ENCODE assay signal across 19 cellular contexts in the genomic region with DNA sequence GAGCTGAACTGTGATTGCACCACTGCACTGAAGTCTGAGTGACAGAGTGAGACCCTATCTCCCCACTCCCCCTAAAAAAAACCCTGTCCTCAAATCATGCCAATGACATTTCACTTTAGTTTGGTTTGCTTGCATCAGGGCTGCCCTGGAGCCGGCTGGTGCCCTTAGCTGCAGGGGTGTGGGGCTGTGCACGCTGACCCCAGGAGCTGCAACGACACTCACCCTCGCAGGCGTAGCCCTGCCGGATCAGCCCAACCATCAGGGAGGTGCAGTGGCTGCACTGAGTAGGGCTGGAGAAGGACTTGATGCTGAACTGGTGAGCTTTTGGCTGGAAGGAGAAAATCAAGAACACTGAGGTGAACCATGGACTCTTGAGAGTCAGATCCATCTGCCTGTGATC. TPM values are rescaled to one million over a fixed set of nuclear protein-coding genes. Genes with fewer than 3 reads are reported as not detected.
A peak's percentile ranks its signal among the peaks of the same experiment; 100 is the strongest.
DNase-seq lines count a peak whose midpoint lies in the region; ATAC-seq, FAIRE-seq and TF ChIP-seq lines count a peak whose summit lies in the region.
"Had no signal": no experiment of that assay in that cellular context is flagged by ENCODE, and none has a peak within 500 bp of the region (broad histone marks: within the 10 kb centered on the region; RNA-seq: fewer than 3 reads in every experiment).

No MANE protein-coding gene starts in this region.

- peak overlapping the region; percentile 51 for H3K27ac Mint-ChIP-seq in stimulated activated naive B cell treated with anti-CD40 and anti-IgM and Interleukin-4, amounts not matched to agents 10 μg/mL and 1 μg/mL and 100 μg/mL, for 72 hours
- no peak overlapping the region for H3K27ac Mint-ChIP-seq in activated CD4-positive, alpha-beta T cell treated with anti-CD3 and anti-CD28 coated beads for 36 hours

- no peak for DNase-seq in bronchial epithelial cell (ENCODE audit: low read depth)
- DNase-seq in kidney, result peak; percentile 40
- DNase-seq in stimulated activated naive B cell treated with anti-CD40 and anti-IgM and Interleukin-4, amounts not matched to agents 10 μg/mL and 1 μg/mL and 100 μg/mL, for 72 hours, result no peak
- no peak for DNase-seq in activated CD4-positive, alpha-beta T cell treated with anti-CD3 and anti-CD28 coated beads for 36 hours
- no peak for DNase-seq in GM10266 (ENCODE audit: extremely low spot score)
- DNase-seq: DMS79, H7, KG1, NCI-H1417 treated with DMSO at 0.1 percent for 48 hours, NCI-H1930, NCI-H526, SW 1271 had no signal

- POLR2A ChIA-PET in HEK293 (lab: Yijun Ruan, JAX), result no interaction called here
- POLR2A ChIA-PET in activated CD4-positive, alpha-beta T cell treated with anti-CD3 and anti-CD28 coated beads for 36 hours (lab: Charles Lee), result no interaction called here

- H3K9ac ChIP-seq in kidney (ENCODE audit: low read length in 2 of 2), result no peak overlapping the region

- H3K4me1 Mint-ChIP-seq in stimulated activated naive B cell treated with anti-CD40 and anti-IgM and Interleukin-4, amounts not matched to agents 10 μg/mL and 1 μg/mL and 100 μg/mL, for 72 hours, result peaks cover 13 to 16% of the 10 kb centered on the region in 2 donors
- peaks cover 13% of the 10 kb centered on the region for H3K4me1 Mint-ChIP-seq in activated CD4-positive, alpha-beta T cell treated with anti-CD3 and anti-CD28 coated beads for 36 hours

- no peak for ATAC-seq in stimulated activated naive B cell treated with anti-CD40 and anti-IgM and Interleukin-4, amounts not matched to agents 10 μg/mL and 1 μg/mL and 100 μg/mL, for 72 hours (replicated peaks)
- ATAC-seq in HG03460 (IDR thresholded peaks at IDR 0.05; ENCODE audit: unreplicated experiment), result no peak
- ATAC-seq in activated CD4-positive, alpha-beta T cell treated with anti-CD3 and anti-CD28 coated beads for 36 hours, result no peak
- ATAC-seq in HG02759 (IDR thresholded peaks at IDR 0.05; ENCODE audit: unreplicated experiment), result no peak
- ATAC-seq: HepG2, Panc1 had no signal

- no peak overlapping the region for H3K4me3 Mint-ChIP-seq in stimulated activated naive B cell treated with anti-CD40 and anti-IgM and Interleukin-4, amounts not matched to agents 10 μg/mL and 1 μg/mL and 100 μg/mL, for 72 hours
- H3K4me3 Mint-ChIP-seq in activated CD4-positive, alpha-beta T cell treated with anti-CD3 and anti-CD28 coated beads for 36 hours, result no peak overlapping the region

- no peaks in the 10 kb centered on the region for H3K9me3 Mint-ChIP-seq in stimulated activated naive B cell treated with anti-CD40 and anti-IgM and Interleukin-4, amounts not matched to agents 10 μg/mL and 1 μg/mL and 100 μg/mL, for 72 hours
- H3K9me3 Mint-ChIP-seq in activated CD4-positive, alpha-beta T cell treated with anti-CD3 and anti-CD28 coated beads for 36 hours (ENCODE audit: low read depth), result no peaks in the 10 kb centered on the region

- H3K36me3 Mint-ChIP-seq in stimulated activated naive B cell treated with anti-CD40 and anti-IgM and Interleukin-4, amounts not matched to agents 10 μg/mL and 1 μg/mL and 100 μg/mL, for 72 hours, result peaks cover 45 to 71% of the 10 kb centered on the region in 2 donors
- peaks cover 3% of the 10 kb centered on the region for H3K36me3 Mint-ChIP-seq in activated CD4-positive, alpha-beta T cell treated with anti-CD3 and anti-CD28 coated beads for 36 hours (ENCODE audit: low read depth)

- H3K4me3 ChIP-seq in HEK293 (ENCODE audit: low read depth, low read length), result no peak overlapping the region
- H3K4me3 ChIP-seq in bronchial epithelial cell (ENCODE audit: low read depth, low read length), result no peak overlapping the region
- no peak overlapping the region for H3K4me3 ChIP-seq in kidney (ENCODE audit: low read length in 2 of 2)

- H3K9me3 ChIP-seq in HEK293 (ENCODE audit: control insufficient read depth, insufficient read depth, low read depth, low read length) (no peaks in the 10 kb centered on the region), kidney (ENCODE audit: control insufficient read depth in 1 of 2, low read length in 2 of 2) (no peaks in the 10 kb centered on the region)

- FAIRE-seq in bronchial epithelial cell (lab: Jason Lieb, UNC), result peak; percentile 68
- no peak for FAIRE-seq in kidney (lab: Jason Lieb, UNC)
- FAIRE-seq: HepG2 had no signal

- H3K27me3 Mint-ChIP-seq in stimulated activated naive B cell treated with anti-CD40 and anti-IgM and Interleukin-4, amounts not matched to agents 10 μg/mL and 1 μg/mL and 100 μg/mL, for 72 hours, result no peaks in the 10 kb centered on the region
- no peaks in the 10 kb centered on the region for H3K27me3 Mint-ChIP-seq in activated CD4-positive, alpha-beta T cell treated with anti-CD3 and anti-CD28 coated beads for 36 hours

- H3K27ac ChIP-seq in HEK293 (ENCODE audit: extremely low read depth, low read depth, low read length) (no peak overlapping the region), kidney (ENCODE audit: low read depth in 2 of 2, low read length in 2 of 2) (no peak overlapping the region)
- H3K27ac ChIP-seq: C4-2B had no signal

- CTCF ChIA-PET in HEK293 (lab: Yijun Ruan, JAX), result no interaction called here
- CTCF ChIA-PET in activated CD4-positive, alpha-beta T cell treated with anti-CD3 and anti-CD28 coated beads for 36 hours (lab: Charles Lee), result interaction anchor here (0.6 kb wide), 1 partner anchor 98 kb away, joined by 3 read pairs; no protein-coding TSS in a partner anchor

- no peaks in the 10 kb centered on the region for H3K27me3 ChIP-seq in bronchial epithelial cell (ENCODE audit: control insufficient read depth, insufficient read depth, low read length)

- H3K36me3 ChIP-seq in HEK293 (ENCODE audit: control insufficient read depth in 2 of 2, insufficient read depth in 1 of 2, low read length in 2 of 2), result peaks cover 16 to 83% of the 10 kb centered on the region in 2 experiments; a peak in 2 of 3 replicates
- peaks cover 54% of the 10 kb centered on the region for H3K36me3 ChIP-seq in bronchial epithelial cell (ENCODE audit: control insufficient read depth, insufficient read depth, low read length)
- H3K36me3 ChIP-seq in kidney (ENCODE audit: control insufficient read depth in 1 of 2, insufficient read depth in 2 of 2, low read length in 2 of 2), result peaks cover 50 to 67% of the 10 kb centered on the region in 2 donors

- intact Hi-C loops in kidney (cut with DNase I), result no loop called here
- intact Hi-C loops in activated CD4-positive, alpha-beta T cell treated with anti-CD3 and anti-CD28 coated beads for 36 hours (cut with DNase I, micrococcal nuclease), result no loop called here

- TF ChIP-seq CTCF in HEK293 (tag by site-specific recombination; IDR thresholded peaks at IDR 0.05) (no peak), bronchial epithelial cell (IDR thresholded peaks at IDR 0.05; ENCODE audit: insufficient read depth, low read length, severe bottlenecking) (no peak), kidney (IDR thresholded peaks at IDR 0.05; ENCODE audit: borderline replicate concordance, extremely low read depth, insufficient read depth) (no peak), GM10266 (IDR thresholded peaks at IDR 0.05; ENCODE audit: control insufficient read depth, insufficient read depth, low read depth, missing control alignments) (no peak)

- no peaks in the 10 kb centered on the region for H3K4me1 ChIP-seq in HEK293 (ENCODE audit: control insufficient read depth, insufficient read depth, low read length)
- no peaks in the 10 kb centered on the region for H3K4me1 ChIP-seq in kidney (ENCODE audit: control insufficient read depth in 1 of 2, insufficient read depth in 1 of 2, low read depth in 1 of 2, low read length in 2 of 2)

TF ChIP-seq in HEK293, 187 proteins besides CTCF, POLR2A, EP300 and RAD21:
- TF ChIP-seq ZNF24 (tag by site-specific recombination; IDR thresholded peaks at IDR 0.05), result no peak
- TF ChIP-seq, protein P1, sequence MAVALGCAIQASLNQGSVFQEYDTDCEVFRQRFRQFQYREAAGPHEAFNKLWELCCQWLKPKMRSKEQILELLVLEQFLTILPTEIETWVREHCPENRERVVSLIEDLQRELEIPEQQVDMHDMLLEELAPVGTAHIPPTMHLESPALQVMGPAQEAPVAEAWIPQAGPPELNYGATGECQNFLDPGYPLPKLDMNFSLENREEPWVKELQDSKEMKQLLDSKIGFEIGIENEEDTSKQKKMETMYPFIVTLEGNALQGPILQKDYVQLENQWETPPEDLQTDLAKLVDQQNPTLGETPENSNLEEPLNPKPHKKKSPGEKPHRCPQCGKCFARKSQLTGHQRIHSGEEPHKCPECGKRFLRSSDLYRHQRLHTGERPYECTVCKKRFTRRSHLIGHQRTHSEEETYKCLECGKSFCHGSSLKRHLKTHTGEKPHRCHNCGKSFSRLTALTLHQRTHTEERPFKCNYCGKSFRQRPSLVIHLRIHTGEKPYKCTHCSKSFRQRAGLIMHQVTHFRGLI (tag by site-specific recombination; IDR thresholded peaks at IDR 0.05), result peak; percentile 61; the same call in 1 of the 2 replicates

RNA-seq across cellular contexts. Expression of gene AMN, which starts 29.8 kb away (rescaled TPM):
- total RNA-seq in bronchial epithelial cell (4.2 and 6.5 TPM in 2 replicates), kidney (58.0 TPM)
- polyA plus RNA-seq in kidney (ENCODE audit: insufficient read depth, low read depth, low replicate concordance), result 121 TPM
- under 1 TPM; 0.23 to 0.53 TPM for total RNA-seq in activated CD4-positive, alpha-beta T cell treated with anti-CD3 and anti-CD28 coated beads for 36 hours
- total RNA-seq: SK-MEL-5 had no signal
